1 cellular context compared by ENCODE assay signal in the genomic region with DNA sequence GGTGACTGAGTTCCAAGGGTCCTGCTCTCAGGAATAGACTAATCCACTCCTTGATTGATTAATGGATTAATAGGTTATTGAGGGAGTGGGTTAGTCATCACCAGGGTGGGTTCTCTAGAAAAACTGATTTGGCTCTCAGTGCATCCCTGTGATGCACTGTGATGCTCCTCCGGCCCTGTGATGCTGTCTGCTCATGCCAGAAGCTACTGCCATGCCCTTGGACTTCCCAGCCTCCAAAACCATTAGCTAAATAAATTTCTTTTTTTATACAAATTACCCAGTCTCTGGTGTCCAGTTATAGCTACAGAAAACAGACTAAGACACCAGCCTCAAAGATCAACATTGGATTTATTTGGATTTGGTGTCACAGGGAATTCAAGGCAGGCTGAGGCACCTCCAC.
TF ChIP-seq lines count a peak whose summit lies in the region.

No MANE protein-coding gene starts in this region.

TF ChIP-seq in HepG2, 621 proteins besides CTCF, POLR2A, EP300 and RAD21 (continued from another document):
- TF ChIP-seq SETDB1 (CRISPR knock-in tag; IDR thresholded peaks at IDR 0.05; ENCODE audit: borderline replicate concordance) (no peak), ZNF850 (CRISPR knock-in tag; conservative IDR thresholded peaks at IDR 0.05) (no peak), DR1 (CRISPR knock-in tag; IDR thresholded peaks at IDR 0.05) (no peak), BHLHE40 (IDR thresholded peaks at IDR 0.05; ENCODE audit: low read length) (no peak), ISX (CRISPR knock-in tag; conservative IDR thresholded peaks at IDR 0.05) (no peak)
